Comparison of ENCODE assay signal across 21 cellular contexts in the genomic region with DNA sequence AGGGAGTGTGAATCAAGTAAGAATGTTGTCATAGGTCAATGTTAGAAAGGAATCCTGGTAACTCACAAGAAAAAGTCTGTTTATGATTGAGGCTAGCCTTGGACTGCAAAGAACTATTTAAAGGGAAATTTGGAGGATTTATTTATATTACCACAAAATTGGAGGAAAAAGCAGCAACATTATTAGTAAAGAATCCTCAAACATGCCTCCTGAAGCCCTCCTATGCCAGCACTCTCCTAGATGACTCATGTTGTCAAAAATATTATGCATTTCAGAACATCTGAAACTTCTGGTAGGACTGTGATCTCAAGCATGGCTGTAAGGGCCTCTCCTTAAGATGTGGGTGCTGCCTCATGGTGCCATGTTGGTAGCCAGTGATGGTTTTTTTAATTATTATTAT.
"Had no signal": no experiment of that assay in that cellular context is flagged by ENCODE, and none has a peak within 500 bp of the region (broad histone marks: within the 10 kb centered on the region; RNA-seq: fewer than 3 reads in every experiment).

No MANE protein-coding gene starts in this region.

- H3K4me3 ChIP-seq: MG63, SJCRH30 had no signal

- ATAC-seq: activated CD8-positive, alpha-beta memory T cell treated with anti-CD3 and anti-CD28 coated beads, Interleukin-2, amount 10 ng/mL, durations not matched to agents 7 days and 5 days; activated naive CD4-positive, alpha-beta T cell treated with anti-CD3 and anti-CD28 coated beads, Interleukin-2, amount 50 U/mL, for 72 hours; activated naive CD8-positive, alpha-beta T cell treated with anti-CD3 and anti-CD28 coated beads, Interleukin-2, amount 50 U/mL, for 24 hours; WTC11 had no signal

- DNase-seq: activated CD4-positive, alpha-beta T cell treated with anti-CD3 and anti-CD28 coated beads, Interleukin-2, amount 10 ng/mL, durations not matched to agents 24 days and 14 days; activated CD4-positive, alpha-beta T cell treated with anti-CD3 and anti-CD28 coated beads, Interleukin-2, amount 50 U/mL, for 48 hours; activated CD4-positive, CD25-positive, alpha-beta regulatory T cell treated with anti-CD3 and anti-CD28 coated beads, Interleukin-2, amount 50 U/mL, for 72 hours; activated CD8-positive, alpha-beta memory T cell treated with anti-CD3 and anti-CD28 coated beads, Interleukin-2, amount 10 ng/mL, durations not matched to agents 7 days and 5 days; activated effector memory CD4-positive, alpha-beta T cell treated with Interleukin-2 at 50 U/mL for 16 hours; activated naive CD4-positive, alpha-beta T cell; activated naive CD8-positive, alpha-beta T cell treated with anti-CD3 and anti-CD28 coated beads, Interleukin-2, amount 50 U/mL, for 24 hours; activated T-cell treated with anti-CD3 and anti-CD28 coated beads, Interleukin-2, amount 50 U/mL, for 24 hours; amygdala; caudate nucleus; MG63; NCI-H146; NCI-H187 treated with DMSO at 0.1 percent for 48 hours; NCI-H2081 treated with DMSO at 0.1 percent for 48 hours; NCI-H446; NCI-H524 treated with DMSO at 0.1 percent for 48 hours; NCI-H774; SJCRH30; SK-N-SH had no signal
